In genomic region chr9:133477461-133477860, GRCh38 we compare ENCODE assay signal across 1 cellular context.
TF ChIP-seq lines count a peak whose summit lies in the region.

No MANE protein-coding gene starts in this region.

TF ChIP-seq in HCT116, 20 proteins besides CTCF, POLR2A, EP300 and RAD21 (continued from another document):
- TF ChIP-seq REST (IDR thresholded peaks at IDR 0.05; ENCODE audit: low read depth) (no peak), CEBPB (IDR thresholded peaks at IDR 0.05; ENCODE audit: low read depth) (no peak), EGR1 (IDR thresholded peaks at IDR 0.05; ENCODE audit: low read depth) (no peak), POLR2AphosphoS5 (IDR thresholded peaks at IDR 0.05; ENCODE audit: low read depth, low read length) (no peak)
